Comparison of ENCODE assay signal across 1 cellular context in genomic region chr17:5183410-5183793, GRCh38.
A peak's percentile ranks its signal among the peaks of the same experiment; 100 is the strongest.
TF ChIP-seq lines count a peak whose summit lies in the region.

No MANE protein-coding gene starts in this region.

TF ChIP-seq in H1, 55 proteins besides CTCF, POLR2A, EP300 and RAD21:
- TF ChIP-seq CBX5 (IDR thresholded peaks at IDR 0.05; ENCODE audit: low read depth, low read length) (no peak), ZNF274 (IDR thresholded peaks at IDR 0.05; ENCODE audit: borderline replicate concordance, extremely low read depth, low read length) (peak; percentile 66; the same call in 1 of the 2 replicates)
TF ChIP-seq in H1: peak in this region for 1.
